ENCODE assay signal across 2 cellular contexts in genomic region chr10:12633776-12634390, GRCh38.
TF ChIP-seq lines count a peak whose summit lies in the region.

No MANE protein-coding gene starts in this region.

TF ChIP-seq in liver, 16 proteins besides CTCF, POLR2A, EP300 and RAD21:
- TF ChIP-seq EGR1 (IDR thresholded peaks at IDR 0.05; ENCODE audit: low read depth in 2 of 2) (no peak), HNF4A (conservative IDR thresholded peaks at IDR 0.05) (peak in 1 of 2 donors; percentile 21), SP1 (IDR thresholded peaks at IDR 0.05) (no peak), ZBTB33 (IDR thresholded peaks at IDR 0.05) (no peak)

TF ChIP-seq in HepG2, 621 proteins besides CTCF, POLR2A, EP300 and RAD21:
- TF ChIP-seq ZKSCAN1 (IDR thresholded peaks at IDR 0.05; ENCODE audit: low read length) (no peak), ZNF660 (CRISPR knock-in tag; IDR thresholded peaks at IDR 0.05; ENCODE audit: borderline replicate concordance, low read depth) (no peak), PHF5A (CRISPR knock-in tag; IDR thresholded peaks at IDR 0.05; ENCODE audit: low read depth, unreplicated experiment) (no peak), TFAP4 (IDR thresholded peaks at IDR 0.05; ENCODE audit: borderline replicate concordance, low read depth) (no peak), RFX1 (IDR thresholded peaks at IDR 0.05) (no peak), PRPF4 (IDR thresholded peaks at IDR 0.05; ENCODE audit: low read depth, low read length, poor library complexity, severe bottlenecking) (no peak)
TF ChIP-seq in HepG2: peak in this region for 0.
